Comparison of ENCODE assay signal across 17 cellular contexts in genomic region chr13:75612354-75612753, GRCh38.
"Had no signal": no experiment of that assay in that cellular context is flagged by ENCODE, and none has a peak within 500 bp of the region (broad histone marks: within the 10 kb centered on the region; RNA-seq: fewer than 3 reads in every experiment).

No MANE protein-coding gene starts in this region.

- H3K9me3 Mint-ChIP-seq: natural killer cell; neural progenitor cell; stimulated activated effector memory CD8-positive, alpha-beta T cell treated with anti-CD3 and anti-CD28 coated beads, Interleukin-12 subunit alpha, Interleukin-12 subunit beta, amount 100 ng/mL, for 72 hours; stimulated activated naive CD8-positive, alpha-beta T cell treated with anti-CD3 and anti-CD28 coated beads, Interleukin-15, Interleukin-2, amounts not matched to agents 100 ng/mL and 50 ng/mL, for 24 hours had no signal

- DNase-seq: cortex of kidney; dorsolateral prefrontal cortex; effector CD8-positive, alpha-beta T cell; heart left ventricle; hippocampal formation; left colon; left ventricle myocardium superior; mucosa of descending colon; natural killer cell; nucleus accumbens; ovary; right cardiac atrium; stimulated activated CD4-positive, alpha-beta T cell treated with anti-CD3 and anti-CD28 coated beads, Interleukin-4, amount 100 ng/mL, for 1 hour; stimulated activated CD8-positive, alpha-beta memory T cell treated with anti-CD3 and anti-CD28 coated beads, Interleukin-4, amount 100 ng/mL, for 48 hours had no signal

- H3K4me3 Mint-ChIP-seq: natural killer cell; neural progenitor cell; stimulated activated effector memory CD8-positive, alpha-beta T cell treated with anti-CD3 and anti-CD28 coated beads, Interleukin-12 subunit alpha, Interleukin-12 subunit beta, amount 100 ng/mL, for 72 hours; stimulated activated naive CD8-positive, alpha-beta T cell treated with anti-CD3 and anti-CD28 coated beads, Interleukin-15, Interleukin-2, amounts not matched to agents 100 ng/mL and 50 ng/mL, for 24 hours had no signal

- H3K27ac Mint-ChIP-seq: natural killer cell; neural progenitor cell; stimulated activated effector memory CD8-positive, alpha-beta T cell treated with anti-CD3 and anti-CD28 coated beads, Interleukin-12 subunit alpha, Interleukin-12 subunit beta, amount 100 ng/mL, for 72 hours; stimulated activated naive CD8-positive, alpha-beta T cell treated with anti-CD3 and anti-CD28 coated beads, Interleukin-15, Interleukin-2, amounts not matched to agents 100 ng/mL and 50 ng/mL, for 24 hours had no signal

- ATAC-seq: heart left ventricle; left colon; left ventricle myocardium superior; mucosa of descending colon; natural killer cell; right cardiac atrium; stimulated activated effector memory CD8-positive, alpha-beta T cell treated with anti-CD3 and anti-CD28 coated beads, Interleukin-12 subunit alpha, Interleukin-12 subunit beta, amount 100 ng/mL, for 72 hours had no signal

- H3K36me3 Mint-ChIP-seq: natural killer cell; neural progenitor cell; stimulated activated effector memory CD8-positive, alpha-beta T cell treated with anti-CD3 and anti-CD28 coated beads, Interleukin-12 subunit alpha, Interleukin-12 subunit beta, amount 100 ng/mL, for 72 hours had no signal

- H3K4me1 Mint-ChIP-seq: natural killer cell; neural progenitor cell; stimulated activated effector memory CD8-positive, alpha-beta T cell treated with anti-CD3 and anti-CD28 coated beads, Interleukin-12 subunit alpha, Interleukin-12 subunit beta, amount 100 ng/mL, for 72 hours had no signal

- H3K27me3 Mint-ChIP-seq: stimulated activated naive CD8-positive, alpha-beta T cell treated with anti-CD3 and anti-CD28 coated beads, Interleukin-15, Interleukin-2, amounts not matched to agents 100 ng/mL and 50 ng/mL, for 24 hours had no signal
